ENCODE assay signal across 8 cellular contexts in genomic region chr2:27891063-27891819, GRCh38.
DNase-seq lines count a peak whose midpoint lies in the region; ATAC-seq lines count a peak whose summit lies in the region.

No MANE protein-coding gene starts in this region.

- peak; percentile 74 for DNase-seq in ELR (ENCODE audit: low read depth)
- DNase-seq in NCI-H2171 treated with DMSO at 0.1 percent for 48 hours (lab: John Stamatoyannopoulos, UW) = peak; percentile 81
- peak; percentile 88 for DNase-seq in activated CD4-positive, alpha-beta T cell treated with anti-CD3 and anti-CD28 coated beads for 1 hour
- peak; percentile 95 to 96 for DNase-seq in central memory CD8-positive, alpha-beta T cell (ENCODE audit: low spot score in 2 of 2)
- peak; percentile 40 for DNase-seq in kidney glomerular epithelial cell (lab: John Stamatoyannopoulos, UW)
- peak; percentile 64 to 82 (median 76) for DNase-seq in stimulated activated CD4-positive, alpha-beta T cell treated with anti-CD3 and anti-CD28 coated beads, Interleukin-1b, Interleukin-23, amount 100 ng/mL, for 24 hours (ENCODE audit: low read depth in 4 of 4, low spot score in 1 of 4)
- DNase-seq in NCI-H187 (lab: John Stamatoyannopoulos, UW) = no peak

- H3K36me3 Mint-ChIP-seq in central memory CD8-positive, alpha-beta T cell (ENCODE audit: insufficient read depth) = peaks cover 31% of the 10 kb centered on the region

- peaks cover 10% of the 10 kb centered on the region for H3K27me3 Mint-ChIP-seq in central memory CD8-positive, alpha-beta T cell

- peak overlapping the region; percentile 99 for H3K27ac Mint-ChIP-seq in central memory CD8-positive, alpha-beta T cell (ENCODE audit: low read depth)

- H3K9me3 Mint-ChIP-seq in central memory CD8-positive, alpha-beta T cell = no peaks in the 10 kb centered on the region

- peak; percentile 25 for ATAC-seq in HG02610 (IDR thresholded peaks at IDR 0.05; ENCODE audit: unreplicated experiment)
- ATAC-seq in central memory CD8-positive, alpha-beta T cell (replicated peaks; ENCODE audit: extremely low read depth, poor library complexity, severe bottlenecking) = peak; percentile 60

- H3K4me1 Mint-ChIP-seq in central memory CD8-positive, alpha-beta T cell = peaks cover 51% of the 10 kb centered on the region

- H3K4me3 Mint-ChIP-seq in central memory CD8-positive, alpha-beta T cell = peak overlapping the region; percentile 90

Comparison
In these comparisons a context has a peak if more than half of its experiments do, and no peak if none do; other contexts are left out.
1. DNase-seq: peak in ELR (single experiment), NCI-H2171 treated with DMSO at 0.1 percent for 48 hours (single experiment), activated CD4-positive, alpha-beta T cell treated with anti-CD3 and anti-CD28 coated beads for 1 hour (single experiment), central memory CD8-positive, alpha-beta T cell (2 of 2), kidney glomerular epithelial cell (single experiment) and stimulated activated CD4-positive, alpha-beta T cell treated with anti-CD3 and anti-CD28 coated beads, Interleukin-1b, Interleukin-23, amount 100 ng/mL, for 24 hours (4 of 4); none in NCI-H187 (0 of 2).